Comparison of ENCODE assay signal across 1 cellular context in genomic region chr12:122752464-122753212, GRCh38.
TF ChIP-seq lines count a peak whose summit lies in the region.

A gene with protein sequence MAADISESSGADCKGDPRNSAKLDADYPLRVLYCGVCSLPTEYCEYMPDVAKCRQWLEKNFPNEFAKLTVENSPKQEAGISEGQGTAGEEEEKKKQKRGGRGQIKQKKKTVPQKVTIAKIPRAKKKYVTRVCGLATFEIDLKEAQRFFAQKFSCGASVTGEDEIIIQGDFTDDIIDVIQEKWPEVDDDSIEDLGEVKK (plus strand): TSS chr12:122752824. CDS start chr12:122753702, 878 bp downstream.

TF ChIP-seq in GM12878, 131 proteins besides CTCF, POLR2A, EP300 and RAD21 (continued from another document):
- TF ChIP-seq, protein P1, sequence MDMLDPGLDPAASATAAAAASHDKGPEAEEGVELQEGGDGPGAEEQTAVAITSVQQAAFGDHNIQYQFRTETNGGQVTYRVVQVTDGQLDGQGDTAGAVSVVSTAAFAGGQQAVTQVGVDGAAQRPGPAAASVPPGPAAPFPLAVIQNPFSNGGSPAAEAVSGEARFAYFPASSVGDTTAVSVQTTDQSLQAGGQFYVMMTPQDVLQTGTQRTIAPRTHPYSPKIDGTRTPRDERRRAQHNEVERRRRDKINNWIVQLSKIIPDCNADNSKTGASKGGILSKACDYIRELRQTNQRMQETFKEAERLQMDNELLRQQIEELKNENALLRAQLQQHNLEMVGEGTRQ (IDR thresholded peaks at IDR 0.05; ENCODE audit: borderline replicate concordance, low read depth, low read length) = peak; percentile 16
- TF ChIP-seq IRF5 (IDR thresholded peaks at IDR 0.05; ENCODE audit: borderline replicate concordance) (peak; percentile 96), MYB (IDR thresholded peaks at IDR 0.05; ENCODE audit: borderline replicate concordance, low read depth, low read length) (no peak), JUND (IDR thresholded peaks at IDR 0.05; ENCODE audit: low read depth, low read length) (no peak), NR2F1 (conservative IDR thresholded peaks at IDR 0.05) (peak; percentile 39; the same call in 1 of the 2 replicates)
TF ChIP-seq in GM12878: peak in this region for 72.
